Comparison of ENCODE assay signal across 11 cellular contexts in the genomic region with DNA sequence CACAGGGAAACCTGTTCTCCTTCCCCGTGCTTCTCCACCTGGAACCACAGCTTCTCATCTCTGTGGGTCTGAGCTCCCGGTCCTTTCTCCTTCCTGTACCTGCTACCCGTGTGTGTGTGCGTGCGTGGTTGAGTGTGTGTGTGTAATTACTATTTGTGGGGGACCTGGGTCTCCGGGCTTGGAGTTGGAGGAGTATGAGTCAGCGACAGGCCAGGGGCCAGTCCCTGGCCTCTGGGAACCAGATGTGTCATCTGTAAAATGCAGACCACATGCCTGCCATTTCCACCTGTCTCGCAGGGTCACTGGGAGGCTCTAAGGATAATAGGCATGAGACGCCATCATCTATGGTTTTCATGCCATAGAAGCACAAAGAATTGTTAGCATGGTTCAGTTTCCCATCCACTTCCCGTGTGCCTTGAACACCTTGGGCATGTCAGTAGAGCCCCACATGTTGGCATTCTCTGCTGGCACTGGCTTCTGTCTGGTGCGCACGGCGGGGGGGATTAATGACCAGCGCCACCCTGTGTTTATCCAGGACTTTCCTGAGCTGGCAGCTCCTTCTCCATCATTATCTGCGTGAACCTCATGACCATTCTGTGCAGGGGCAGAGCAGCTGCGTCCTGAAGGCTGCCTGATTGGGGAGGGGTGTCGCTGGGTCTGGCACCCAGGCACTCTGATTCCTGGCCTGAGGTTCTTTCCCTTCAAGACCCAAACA. TPM values are rescaled to one million over a fixed set of nuclear protein-coding genes. Genes with fewer than 3 reads are reported as not detected.
DNase-seq lines count a peak whose midpoint lies in the region; ATAC-seq and TF ChIP-seq lines count a peak whose summit lies in the region.
"Had no signal": no experiment of that assay in that cellular context is flagged by ENCODE, and none has a peak within 500 bp of the region (broad histone marks: within the 10 kb centered on the region; RNA-seq: fewer than 3 reads in every experiment).

No MANE protein-coding gene starts in this region.

- no peak overlapping the region for H3K27ac ChIP-seq in right cardiac atrium (ENCODE audit: low read length)
- H3K27ac ChIP-seq in right atrium auricular region: peak overlapping the region in 1 of 2 donors; percentile 7
- no peak overlapping the region for H3K27ac ChIP-seq in mesodermal cell (ENCODE audit: low read depth, low read length, severe bottlenecking)
- H3K27ac ChIP-seq: BLaER1 had no signal

- intact Hi-C loops in right cardiac atrium (cut with DNase I): loop anchor here in 1 of 4 donors (10.0 kb wide), 1 partner anchor 49 kb away; a partner anchor contains a TSS

- no peak overlapping the region for H3K4me3 Mint-ChIP-seq in activated T-cell treated with anti-CD3 and anti-CD28 coated beads, Interleukin-2, amount 50 U/mL, for 4 hours

- TF ChIP-seq CTCF in right atrium auricular region (IDR thresholded peaks at IDR 0.05): no peak

- no peaks in the 10 kb centered on the region for H3K9me3 ChIP-seq in right cardiac atrium (ENCODE audit: control insufficient read depth, low read length)
- no peaks in the 10 kb centered on the region for H3K9me3 ChIP-seq in right atrium auricular region
- no peaks in the 10 kb centered on the region for H3K9me3 ChIP-seq in mesodermal cell (ENCODE audit: control insufficient read depth, low read length)
- H3K9me3 ChIP-seq: BLaER1 had no signal

- H3K4me1 Mint-ChIP-seq in activated T-cell treated with anti-CD3 and anti-CD28 coated beads, Interleukin-2, amount 50 U/mL, for 4 hours (ENCODE audit: low read depth): no peaks in the 10 kb centered on the region

- H3K36me3 ChIP-seq in right atrium auricular region: peaks cover 22% of the 10 kb centered on the region
- H3K36me3 ChIP-seq in mesodermal cell (ENCODE audit: control insufficient read depth, insufficient read depth, low read length): peaks cover 40% of the 10 kb centered on the region
- H3K36me3 ChIP-seq: BLaER1 had no signal

- WGBS in right cardiac atrium: 54% methylated on average over 17 of the region's 17 CpGs
- WGBS in mesodermal cell (ENCODE audit: insufficient coverage in 2 of 2), 2 experiments: 86 to 87% methylated on average over 10 to 12 of the region's 17 CpGs

- peak overlapping the region; percentile 91 for H3K4me3 ChIP-seq in right cardiac atrium (ENCODE audit: low read length)
- peak overlapping the region in 1 of 2 donors; percentile 75 for H3K4me3 ChIP-seq in right atrium auricular region
- H3K4me3 ChIP-seq in mesodermal cell (ENCODE audit: extremely low read depth, insufficient read depth, low read length, poor library complexity, severe bottlenecking): peak overlapping the region; percentile 95
- H3K4me3 ChIP-seq: BLaER1 had no signal

- DNase-seq in right cardiac atrium (peak in 2 of 3 donors; percentile 38 to 41), right atrium auricular region (ENCODE audit: low spot score) (no peak), cerebellum (ENCODE audit: low spot score) (peak; percentile 24), T-helper 2 cell (no peak), KG1 (lab: John Stamatoyannopoulos, UW) (no peak), hippocampal formation (lab: John Stamatoyannopoulos, UW) (no peak)
- DNase-seq in activated T-cell treated with anti-CD3 and anti-CD28 coated beads, Interleukin-2, amount 50 U/mL, for 4 hours: no peak
- DNase-seq: activated CD4-positive, alpha-beta T cell treated with anti-CD3 and anti-CD28 coated beads for 48 hours; NCI-H2081 treated with DMSO at 0.1 percent for 48 hours had no signal

- peaks cover 4% of the 10 kb centered on the region for H3K36me3 Mint-ChIP-seq in activated T-cell treated with anti-CD3 and anti-CD28 coated beads, Interleukin-2, amount 50 U/mL, for 4 hours (ENCODE audit: insufficient read depth)

- no peaks in the 10 kb centered on the region for H3K9me3 Mint-ChIP-seq in activated T-cell treated with anti-CD3 and anti-CD28 coated beads, Interleukin-2, amount 50 U/mL, for 4 hours

- H3K27me3 ChIP-seq in right cardiac atrium (ENCODE audit: control insufficient read depth, insufficient read depth): no peaks in the 10 kb centered on the region
- H3K27me3 ChIP-seq in right atrium auricular region: no peaks in the 10 kb centered on the region

- H3K27me3 Mint-ChIP-seq in activated T-cell treated with anti-CD3 and anti-CD28 coated beads, Interleukin-2, amount 50 U/mL, for 4 hours (ENCODE audit: low read depth): peaks cover 7% of the 10 kb centered on the region

- H3K4me1 ChIP-seq in right cardiac atrium (ENCODE audit: control insufficient read depth, insufficient read depth, low read length): no peaks in the 10 kb centered on the region
- H3K4me1 ChIP-seq in right atrium auricular region: peaks cover 0 to 25% of the 10 kb centered on the region in 2 donors
- peaks cover 13% of the 10 kb centered on the region for H3K4me1 ChIP-seq in mesodermal cell (ENCODE audit: control insufficient read depth, insufficient read depth, low read length, poor library complexity, severe bottlenecking)
- H3K4me1 ChIP-seq: BLaER1 had no signal

- ATAC-seq in right cardiac atrium: no peak
- ATAC-seq in activated T-cell treated with anti-CD3 and anti-CD28 coated beads, Interleukin-2, amount 50 U/mL, for 4 hours: no peak

RNA-seq across cellular contexts. Expression of a gene that starts 1.5 kb away (rescaled TPM):
- total RNA-seq in right cardiac atrium (10 to 100 TPM in 1 of 4 donors, 1 to 10 TPM in 3; 6.4 to 10.1 (median 9.2) TPM), right atrium auricular region (10 to 100 TPM; 10.5 to 12.4 TPM), cerebellum (11.0 TPM)
- 10.9 TPM for polyA plus RNA-seq in right cardiac atrium
- 15.9 TPM for polyA plus RNA-seq in mesodermal cell (2013, experiment 1 of 2)
- polyA plus RNA-seq in mesodermal cell (2013, experiment 2 of 2): 14.3 TPM
- under 1 TPM in 2 of 3 donors, not detected in 1; 0.18 to 0.57 TPM for total RNA-seq in activated T-cell treated with anti-CD3 and anti-CD28 coated beads, Interleukin-2, amount 50 U/mL, for 4 hours

RNA-seq across cellular contexts. Expression of a gene that starts 14.8 kb away (rescaled TPM):
- total RNA-seq in right cardiac atrium (not detected), right atrium auricular region (not detected), cerebellum (not detected)
- polyA plus RNA-seq in right cardiac atrium: not detected
- 1.2 TPM for polyA plus RNA-seq in mesodermal cell (2013, experiment 1 of 2)
- 0.66 TPM for polyA plus RNA-seq in mesodermal cell (2013, experiment 2 of 2)
- under 1 TPM in 2 of 3 donors, not detected in 1; 0.11 TPM for total RNA-seq in activated T-cell treated with anti-CD3 and anti-CD28 coated beads, Interleukin-2, amount 50 U/mL, for 4 hours

RNA-seq across cellular contexts. Expression of a gene that starts 20.9 kb away (rescaled TPM):
- 1 to 10 TPM; 6.2 to 8.7 (median 7.6) TPM for total RNA-seq in right cardiac atrium
- 7.2 TPM for polyA plus RNA-seq in right cardiac atrium
- 1 to 10 TPM; 7.3 to 7.9 TPM for total RNA-seq in right atrium auricular region
- total RNA-seq in cerebellum: 6.4 TPM
- 10.0 TPM for polyA plus RNA-seq in mesodermal cell (2013, experiment 1 of 2)
- polyA plus RNA-seq in mesodermal cell (2013, experiment 2 of 2): 8.3 TPM
- total RNA-seq in activated T-cell treated with anti-CD3 and anti-CD28 coated beads, Interleukin-2, amount 50 U/mL, for 4 hours: 10 to 100 TPM in 1 of 3 donors, 1 to 10 TPM in 2; 9.8 to 12.0 (median 9.9) TPM

RNA-seq across cellular contexts. Expression of a gene that starts 48.5 kb away (rescaled TPM):
- total RNA-seq in right cardiac atrium: 10 to 100 TPM; 27.5 to 55.0 (median 37.8) TPM
- polyA plus RNA-seq in right cardiac atrium: 62.8 TPM
- total RNA-seq in right atrium auricular region: 10 to 100 TPM; 52.9 to 56.0 TPM
- 2.2 TPM for total RNA-seq in cerebellum
- polyA plus RNA-seq in mesodermal cell (2013, experiment 1 of 2): 7.1 TPM
- polyA plus RNA-seq in mesodermal cell (2013, experiment 2 of 2): 5.0 TPM
- total RNA-seq in activated T-cell treated with anti-CD3 and anti-CD28 coated beads, Interleukin-2, amount 50 U/mL, for 4 hours: 100 to 1,000 TPM; 585 to 715 (median 696) TPM

Comparison
In these comparisons a context has a peak if more than half of its experiments do, and no peak if none do; other contexts are left out.
1. DNase-seq: peak in right cardiac atrium (2 of 3) and cerebellum (single experiment); none in right atrium auricular region (single experiment), T-helper 2 cell (0 of 5), KG1 (single experiment), activated T-cell treated with anti-CD3 and anti-CD28 coated beads, Interleukin-2, amount 50 U/mL, for 4 hours (single experiment) and hippocampal formation (0 of 2).